Comparison of ENCODE assay signal across 8 cellular contexts in genomic region chr9:137095664-137096517, GRCh38. TPM values are rescaled to one million over a fixed set of nuclear protein-coding genes. Genes with fewer than 3 reads are reported as not detected.
DNase-seq lines count a peak whose midpoint lies in the region; ATAC-seq and TF ChIP-seq lines count a peak whose summit lies in the region.

No MANE protein-coding gene starts in this region.

- H3K4me3 ChIP-seq in GM23338 (no peak overlapping the region), Panc1 (ENCODE audit: low read depth in 2 of 2, low read length in 2 of 2) (no peak overlapping the region)

- H3K79me2 ChIP-seq in GM23338 (replicated peaks; ENCODE audit: insufficient read depth), result no peaks in the 10 kb centered on the region

- DNase-seq in GM23338 (ENCODE audit: low spot score), result peak; percentile 29
- no peak for DNase-seq in Panc1 (ENCODE audit: low read depth, low spot score)
- DNase-seq in activated naive CD4-positive, alpha-beta T cell treated with Interleukin-2 at 50 U/mL for 16 hours, result peak; percentile 87
- peak; percentile 72 to 78 for DNase-seq in stimulated activated CD4-positive, alpha-beta T cell treated with anti-CD3 and anti-CD28 coated beads, Interleukin-2, amount 100 ng/mL, for 48 hours
- DNase-seq in islet precursor cell, result no peak
- no peak for DNase-seq in AG08396 (ENCODE audit: low spot score)
- no peak for DNase-seq in NCI-H187 (lab: John Stamatoyannopoulos, UW)

- in situ Hi-C loops in Panc1 (cut with HindIII; ENCODE audit: low pct_unique_long_range_greater_than_20kb, low sequenced_read_pairs), result no loop called here

- peaks cover 31% of the 10 kb centered on the region for H3K36me3 Mint-ChIP-seq in GM23338 (ENCODE audit: low read depth)

- H3K27me3 Mint-ChIP-seq in GM23338 (ENCODE audit: insufficient read depth, low read depth, poor library complexity), result peaks cover 5% of the 10 kb centered on the region

- TF ChIP-seq CTCF in GM12874 (IDR thresholded peaks at IDR 0.05; ENCODE audit: insufficient read depth, low read depth, low read length) (peak; percentile 56), GM23338 (conservative IDR thresholded peaks at IDR 0.05; ENCODE audit: low read depth in 2 of 2) (peak in 1 of 2 experiments; percentile 18; a peak in 1 of 4 replicates), Panc1 (IDR thresholded peaks at IDR 0.05) (no peak)

- H3K9me3 Mint-ChIP-seq in GM23338, result 0 out of 3 replicates have a peak, but pooled peaks cover 2% of the 10 kb centered on the region

- H3K4me3 Mint-ChIP-seq in GM23338, result no peak overlapping the region

- CTCF ChIA-PET in Panc1 (lab: Charles Lee), result no interaction called here

- peaks cover 2% of the 10 kb centered on the region for H3K36me3 ChIP-seq in GM23338 (ENCODE audit: insufficient read depth)
- no peaks in the 10 kb centered on the region; the same call in none of the 2 replicates for H3K36me3 ChIP-seq in Panc1 (ENCODE audit: control insufficient read depth, insufficient read depth, low read length)

- no peaks in the 10 kb centered on the region for H3F3A ChIP-seq in GM23338 (replicated peaks; ENCODE audit: low read depth)

- BruUV-seq in Panc1 (replicated peaks; lab: Mats Ljungman, UMichigan), result no TSS peak

- no peaks in the 10 kb centered on the region for H3K9me3 ChIP-seq in Panc1 (ENCODE audit: control insufficient read depth, insufficient read depth, low read depth, low read length)

- no peaks in the 10 kb centered on the region for H3K4me1 Mint-ChIP-seq in GM23338

- H3K4me2 ChIP-seq in GM23338, result no peak overlapping the region

- H2AFZ ChIP-seq in GM23338, result no peak overlapping the region

- H3K9me2 ChIP-seq in GM23338 (ENCODE audit: insufficient read depth), result no peaks in the 10 kb centered on the region

- no peaks in the 10 kb centered on the region; the same call in 1 of the 2 replicates for H4K20me1 ChIP-seq in GM23338 (replicated peaks; ENCODE audit: insufficient read depth)

- H3K27ac Mint-ChIP-seq in GM23338, result no peak overlapping the region; the same call in 1 of the 2 replicates

- no peaks in the 10 kb centered on the region for H3K27me3 ChIP-seq in GM23338 (ENCODE audit: insufficient read depth)
- H3K27me3 ChIP-seq in Panc1 (ENCODE audit: control insufficient read depth, insufficient read depth, low read length), result no peaks in the 10 kb centered on the region

- H3K27ac ChIP-seq in GM23338 (ENCODE audit: low read depth) (no peak overlapping the region), Panc1 (ENCODE audit: low read length) (no peak overlapping the region)

- no peak for ATAC-seq in GM23338
- peak; percentile 58; the same call in 1 of the 2 replicates for ATAC-seq in Panc1

- intact Hi-C loops in Panc1 (cut with micrococcal nuclease; ENCODE audit: unreplicated experiment), result no loop called here

- no peaks in the 10 kb centered on the region for H3K4me1 ChIP-seq in GM23338 (ENCODE audit: insufficient read depth)
- no peaks in the 10 kb centered on the region for H3K4me1 ChIP-seq in Panc1 (ENCODE audit: control insufficient read depth, insufficient read depth, low read length)

- POLR2A ChIA-PET in Panc1 (lab: Charles Lee), result interaction anchor here (0.6 kb wide), 1 partner anchor 11 kb away, joined by 6 read pairs; no protein-coding TSS in a partner anchor

TF ChIP-seq in GM23338, 12 proteins besides CTCF, POLR2A, EP300 and RAD21 (continues in another document):
- no peak for TF ChIP-seq ZNF114 (CRISPR knock-in tag; IDR thresholded peaks at IDR 0.05)
- no peak for TF ChIP-seq ZNF331 (CRISPR knock-in tag; IDR thresholded peaks at IDR 0.05; ENCODE audit: low read depth)
- no peak for TF ChIP-seq ZNF462 (CRISPR knock-in tag; IDR thresholded peaks at IDR 0.05)
- no peak for TF ChIP-seq JUNB (IDR thresholded peaks at IDR 0.05; ENCODE audit: unreplicated experiment)
- TF ChIP-seq ETS1 (IDR thresholded peaks at IDR 0.05), result no peak
- TF ChIP-seq EZH2phosphoT487 (IDR thresholded peaks at IDR 0.05; ENCODE audit: unreplicated experiment), result no peak

RNA-seq across cellular contexts. Expression of gene MAN1B1, which starts 9.1 kb away (rescaled TPM):
- 35.7 and 39.9 TPM in 2 replicates for total RNA-seq in GM23338 (2014; rRNA removed; shearing (Covaris generic))
- polyA plus RNA-seq in GM23338 (2016; fragmentation: Nextera tagmentation; extraction: Ambion mirVana), result 15.7 and 18.2 TPM in 2 replicates
- 57.2 TPM for total RNA-seq in Panc1 (2021; ENCODE audit: unreplicated experiment)
- 49.5 TPM for polyA plus RNA-seq in Panc1 (2012; ENCODE audit: insufficient read length)

RNA-seq across cellular contexts. Expression of gene UAP1L1, which starts 18.6 kb away (rescaled TPM):
- total RNA-seq in GM23338 (2014; rRNA removed; shearing (Covaris generic)), result 5.5 and 8.1 TPM in 2 replicates
- polyA plus RNA-seq in GM23338 (2016; fragmentation: Nextera tagmentation; extraction: Ambion mirVana), result 2.5 and 3.4 TPM in 2 replicates
- total RNA-seq in Panc1 (2021; ENCODE audit: unreplicated experiment), result 23.1 TPM
- 13.1 TPM for polyA plus RNA-seq in Panc1 (2012; ENCODE audit: insufficient read length)

RNA-seq across cellular contexts. Expression of gene DPP7, which starts 18.6 kb away (rescaled TPM):
- total RNA-seq in GM23338 (2014; rRNA removed; shearing (Covaris generic)), result 9.7 and 19.7 TPM in 2 replicates
- 25.2 and 26.8 TPM in 2 replicates for polyA plus RNA-seq in GM23338 (2016; fragmentation: Nextera tagmentation; extraction: Ambion mirVana)
- 236 TPM for total RNA-seq in Panc1 (2021; ENCODE audit: unreplicated experiment)
- polyA plus RNA-seq in Panc1 (2012; ENCODE audit: insufficient read length), result 290 TPM

RNA-seq across cellular contexts. Expression of gene SAPCD2, which starts 25.5 kb away (rescaled TPM):
- total RNA-seq in GM23338 (2014; rRNA removed; shearing (Covaris generic)), result 55.1 and 60.3 TPM in 2 replicates
- polyA plus RNA-seq in GM23338 (2016; fragmentation: Nextera tagmentation; extraction: Ambion mirVana), result 13.4 and 14.5 TPM in 2 replicates
- 18.4 TPM for total RNA-seq in Panc1 (2021; ENCODE audit: unreplicated experiment)
- 11.5 TPM for polyA plus RNA-seq in Panc1 (2012; ENCODE audit: insufficient read length)

RNA-seq across cellular contexts. Expression of gene ENTPD2, which starts 42.0 kb away (rescaled TPM):
- 1.1 and 1.9 TPM in 2 replicates for total RNA-seq in GM23338 (2014; rRNA removed; shearing (Covaris generic))
- 1.8 and 2.9 TPM in 2 replicates for polyA plus RNA-seq in GM23338 (2016; fragmentation: Nextera tagmentation; extraction: Ambion mirVana)
- 2.8 TPM for total RNA-seq in Panc1 (2021; ENCODE audit: unreplicated experiment)
- 5.5 TPM for polyA plus RNA-seq in Panc1 (2012; ENCODE audit: insufficient read length)

Comparison
In these comparisons a context has a peak if more than half of its experiments do, and no peak if none do; other contexts are left out.
1. DNase-seq: peak in GM23338 (single experiment), activated naive CD4-positive, alpha-beta T cell treated with Interleukin-2 at 50 U/mL for 16 hours (single experiment) and stimulated activated CD4-positive, alpha-beta T cell treated with anti-CD3 and anti-CD28 coated beads, Interleukin-2, amount 100 ng/mL, for 48 hours (2 of 2); none in Panc1 (single experiment), islet precursor cell (single experiment), AG08396 (single experiment) and NCI-H187 (0 of 2).
2. RNA of gene DPP7, which starts 18.6 kb away (total RNA-seq): 236 TPM in Panc1 (single experiment); 9.7 to 19.7 TPM in GM23338; every median in the first group is over 10 times any median in the second.